In genomic region chrX:45157647-45158046, GRCh38 we compare ENCODE assay signal across 4 cellular contexts. TPM values are rescaled to one million over a fixed set of nuclear protein-coding genes. Genes with fewer than 3 reads are reported as not detected.
"Had no signal": no experiment of that assay in that cellular context is flagged by ENCODE, and none has a peak within 500 bp of the region (broad histone marks: within the 10 kb centered on the region; RNA-seq: fewer than 3 reads in every experiment).

No MANE protein-coding gene starts in this region.

- H3K4me3 ChIP-seq: GM12878 had no signal

- DNase-seq: GDM1, GF-D8 had no signal

- ATAC-seq: GM12878 had no signal

RNA-seq across cellular contexts. Expression of gene DIPK2B, which starts 43.0 kb away (rescaled TPM):
- total RNA-seq: G401, GM12878 had no signal
- polyA plus RNA-seq: GM12878 had no signal
